21 cellular contexts compared by ENCODE assay signal in the genomic region with DNA sequence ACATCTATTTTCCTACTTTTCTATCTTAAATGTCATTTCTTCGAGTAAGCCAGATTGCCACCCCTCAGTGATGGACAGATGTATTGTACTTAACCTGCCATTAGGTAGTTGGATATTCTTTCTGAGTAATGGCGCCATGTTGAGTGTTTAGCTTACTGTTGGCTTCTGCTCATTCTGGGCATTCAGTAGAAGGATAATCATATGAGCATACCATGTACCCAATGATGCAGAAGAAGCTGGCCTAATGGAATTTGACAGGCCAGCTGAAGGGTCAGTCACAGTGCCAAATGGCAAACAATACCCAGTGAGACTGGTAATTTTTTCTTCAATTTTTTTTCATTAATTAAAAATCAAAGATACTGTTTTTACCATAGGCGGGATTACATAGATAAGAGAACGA.
"Had no signal": no experiment of that assay in that cellular context is flagged by ENCODE, and none has a peak within 500 bp of the region (broad histone marks: within the 10 kb centered on the region; RNA-seq: fewer than 3 reads in every experiment).

No MANE protein-coding gene starts in this region.

- ATAC-seq: effector memory CD8-positive, alpha-beta T cell; esophagus mucosa; gastrocnemius medialis; heart right ventricle; left cardiac atrium; left lung; left ventricle myocardium superior; lower lobe of right lung; mucosa of descending colon had no signal

- H3K27me3 ChIP-seq: colonic mucosa, esophagus squamous epithelium, gastrocnemius medialis, heart right ventricle, left lung had no signal

- H3K4me3 ChIP-seq: colonic mucosa, esophagus squamous epithelium, gastrocnemius medialis, heart right ventricle, left lung, lower lobe of right lung, mucosa of descending colon had no signal

- H3K9me3 ChIP-seq: colonic mucosa, gastrocnemius medialis, lower lobe of right lung had no signal

- H3K36me3 ChIP-seq: colonic mucosa, esophagus squamous epithelium, gastrocnemius medialis, heart right ventricle, left lung, lower lobe of right lung had no signal

- DNase-seq: colonic mucosa; cortex of kidney; effector CD8-positive, alpha-beta T cell; effector memory CD8-positive, alpha-beta T cell; endodermal cell; erythroblast; esophagus squamous epithelium; foreskin fibroblast; foreskin melanocyte; gastrocnemius medialis; glutamatergic neuron; head of caudate nucleus; heart right ventricle; hippocampal formation; left cardiac atrium; left lung; left ventricle myocardium superior; lower lobe of right lung; mesenchymal stem cell; mucosa of descending colon had no signal

- H3K4me1 ChIP-seq: colonic mucosa, esophagus squamous epithelium, gastrocnemius medialis, heart right ventricle, left lung, lower lobe of right lung had no signal
